In genomic region chr5:61230492-61230891, GRCh38 we compare ENCODE assay signal across 2 cellular contexts.
TF ChIP-seq lines count a peak whose summit lies in the region.

No MANE protein-coding gene starts in this region.

TF ChIP-seq in HepG2, 621 proteins besides CTCF, POLR2A, EP300 and RAD21 (continued from another document):
- TF ChIP-seq, protein P1, sequence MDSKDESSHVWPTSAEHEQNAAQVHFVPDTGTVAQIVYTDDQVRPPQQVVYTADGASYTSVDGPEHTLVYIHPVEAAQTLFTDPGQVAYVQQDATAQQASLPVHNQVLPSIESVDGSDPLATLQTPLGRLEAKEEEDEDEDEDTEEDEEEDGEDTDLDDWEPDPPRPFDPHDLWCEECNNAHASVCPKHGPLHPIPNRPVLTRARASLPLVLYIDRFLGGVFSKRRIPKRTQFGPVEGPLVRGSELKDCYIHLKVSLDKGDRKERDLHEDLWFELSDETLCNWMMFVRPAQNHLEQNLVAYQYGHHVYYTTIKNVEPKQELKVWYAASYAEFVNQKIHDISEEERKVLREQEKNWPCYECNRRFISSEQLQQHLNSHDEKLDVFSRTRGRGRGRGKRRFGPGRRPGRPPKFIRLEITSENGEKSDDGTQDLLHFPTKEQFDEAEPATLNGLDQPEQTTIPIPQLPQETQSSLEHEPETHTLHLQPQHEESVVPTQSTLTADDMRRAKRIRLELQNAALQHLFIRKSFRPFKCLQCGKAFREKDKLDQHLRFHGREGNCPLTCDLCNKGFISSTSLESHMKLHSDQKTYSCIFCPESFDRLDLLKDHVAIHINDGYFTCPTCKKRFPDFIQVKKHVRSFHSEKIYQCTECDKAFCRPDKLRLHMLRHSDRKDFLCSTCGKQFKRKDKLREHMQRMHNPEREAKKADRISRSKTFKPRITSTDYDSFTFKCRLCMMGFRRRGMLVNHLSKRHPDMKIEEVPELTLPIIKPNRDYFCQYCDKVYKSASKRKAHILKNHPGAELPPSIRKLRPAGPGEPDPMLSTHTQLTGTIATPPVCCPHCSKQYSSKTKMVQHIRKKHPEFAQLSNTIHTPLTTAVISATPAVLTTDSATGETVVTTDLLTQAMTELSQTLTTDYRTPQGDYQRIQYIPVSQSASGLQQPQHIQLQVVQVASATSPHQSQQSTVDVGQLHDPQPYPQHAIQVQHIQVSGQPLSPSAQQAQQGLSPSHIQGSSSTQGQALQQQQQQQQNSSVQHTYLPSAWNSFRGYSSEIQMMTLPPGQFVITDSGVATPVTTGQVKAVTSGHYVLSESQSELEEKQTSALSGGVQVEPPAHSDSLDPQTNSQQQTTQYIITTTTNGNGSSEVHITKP (CRISPR knock-in tag; IDR thresholded peaks at IDR 0.05; ENCODE audit: low read depth), result no peak
- TF ChIP-seq ATF7-NPFF (CRISPR knock-in tag; IDR thresholded peaks at IDR 0.05; ENCODE audit: low read depth), result no peak
TF ChIP-seq in HepG2: peak in this region for 1.

TF ChIP-seq in GM12878, 131 proteins besides CTCF, POLR2A, EP300 and RAD21 (continued from another document):
- peak; percentile 34 for TF ChIP-seq PBX3 (IDR thresholded peaks at IDR 0.05; ENCODE audit: insufficient replicate concordance, low read depth, low read length)
TF ChIP-seq in GM12878: peak in this region for 2.
